Comparison of ENCODE assay signal across 1 cellular context in genomic region chr12:55676707-55677106, GRCh38.
TF ChIP-seq lines count a peak whose summit lies in the region.

No MANE protein-coding gene starts in this region.

TF ChIP-seq in HepG2, 621 proteins besides CTCF, POLR2A, EP300 and RAD21:
- TF ChIP-seq ZNF619 (CRISPR knock-in tag; IDR thresholded peaks at IDR 0.05) (no peak), CBX2 (IDR thresholded peaks at IDR 0.05; ENCODE audit: low read depth, low read length) (no peak), CBX2 (CRISPR knock-in tag; IDR thresholded peaks at IDR 0.05; ENCODE audit: low read depth) (no peak), XBP1 (CRISPR knock-in tag; IDR thresholded peaks at IDR 0.05) (no peak), CEBPB (IDR thresholded peaks at IDR 0.05; ENCODE audit: borderline replicate concordance, low read depth, low read length) (peak; percentile 37; the same call in 1 of the 2 replicates)
